Comparison of ENCODE assay signal across 16 cellular contexts in the genomic region with DNA sequence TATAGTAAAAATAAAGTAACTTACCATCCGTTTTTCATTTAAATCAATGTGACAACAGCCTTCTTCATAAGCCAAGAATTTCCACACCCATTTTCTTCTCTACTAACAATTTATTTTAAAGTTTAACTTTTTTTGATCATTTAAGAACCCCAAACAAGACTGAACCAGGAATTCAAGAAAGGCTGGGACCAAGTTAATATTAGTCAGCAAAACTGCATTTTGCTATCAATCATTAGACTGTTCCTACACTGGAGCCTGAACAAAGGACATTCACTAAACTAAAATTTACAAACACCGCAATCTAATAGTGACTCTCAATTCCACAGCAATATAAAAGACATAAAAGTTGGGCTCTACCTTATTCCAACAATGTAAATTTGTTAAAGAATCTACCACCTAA.
DNase-seq lines count a peak whose midpoint lies in the region; ATAC-seq, FAIRE-seq and TF ChIP-seq lines count a peak whose summit lies in the region.
"Had no signal": no experiment of that assay in that cellular context is flagged by ENCODE, and none has a peak within 500 bp of the region (broad histone marks: within the 10 kb centered on the region; RNA-seq: fewer than 3 reads in every experiment).

No MANE protein-coding gene starts in this region.

- no peaks in the 10 kb centered on the region for H3K9me2 ChIP-seq in SK-N-SH

- H2AFZ ChIP-seq in K562 (ENCODE audit: low read depth, low read length): no peak overlapping the region
- H2AFZ ChIP-seq in SK-N-SH (ENCODE audit: low read depth): no peak overlapping the region
- H2AFZ ChIP-seq: GM23338 had no signal

- WGBS in K562 (ENCODE audit: insufficient coverage, low coverage, missing lambda C conversion rate): 61% methylated on average over 2 of the region's 2 CpGs
- 90% methylated on average over 2 of the region's 2 CpGs for WGBS in SK-N-SH (ENCODE audit: low lambda C conversion rate)

- no peaks in the 10 kb centered on the region for H3K27me3 Mint-ChIP-seq in memory B cell
- H3K27me3 Mint-ChIP-seq: CD4-positive, alpha-beta T cell had no signal

- in situ Hi-C loops in ACHN (cut with HindIII; ENCODE audit: low pct_ligation_motif_present, low pct_unique_long_range_greater_than_20kb, low sequenced_read_pairs): no loop called here
- in situ Hi-C loops in K562 (cut with MboI): no loop called here

- H3K9me3 ChIP-seq in K562 (replicated peaks; ENCODE audit: control insufficient read depth, insufficient read depth, low read depth, low read length) (no peaks in the 10 kb centered on the region), SK-N-SH (no peaks in the 10 kb centered on the region)

- no peak overlapping the region for H3K4me3 ChIP-seq in K562
- H3K4me3 ChIP-seq in SK-N-SH (ENCODE audit: low read depth in 2 of 2, low read length in 1 of 2): no peak overlapping the region
- H3K4me3 ChIP-seq: BLaER1 treated with 17β-estradiol and CSF1 and Interleukin-3, amounts not matched to agents 10 nM and 100 nM; GM23338 had no signal

- BruUV-seq in K562 (replicated peaks; lab: Mats Ljungman, UMichigan): no TSS peak

- peaks cover 1% of the 10 kb centered on the region for H3K9me3 Mint-ChIP-seq in memory B cell
- H3K9me3 Mint-ChIP-seq: CD4-positive, alpha-beta T cell; GM23338; H9 had no signal

- CTCF ChIA-PET in K562 (lab: Yijun Ruan, JAX; ENCODE audit: low intra/inter-chr PET ratio): no interaction called here
- CTCF ChIA-PET in SK-N-SH (lab: Yijun Ruan, JAX): interaction anchor here (1.0 kb wide), 1 partner anchor 14 kb away, joined by 3 read pairs; no protein-coding TSS in a partner anchor

- H3K36me3 ChIP-seq in K562 (ENCODE audit: control insufficient read depth, insufficient read depth, low read length) (peaks cover 11% of the 10 kb centered on the region; the same call in 2 of the 3 replicates), SK-N-SH (replicated peaks in 1 of 2; ENCODE audit: control insufficient read depth in 1 of 2, insufficient read depth in 2 of 2, low read length in 1 of 2) (peaks cover 0 to 18% of the 10 kb centered on the region in 2 experiments)

- FAIRE-seq in K562 (lab: Jason Lieb, UNC): no peak
- FAIRE-seq in islet of Langerhans (lab: Jason Lieb, UNC): peak; percentile 24
- FAIRE-seq in H54 (lab: Jason Lieb, UNC): no peak
- FAIRE-seq: GM18507 had no signal

- no peaks in the 10 kb centered on the region for H4K20me1 ChIP-seq in K562 (replicated peaks; ENCODE audit: control insufficient read depth, insufficient read depth, low read length)
- no peaks in the 10 kb centered on the region for H4K20me1 ChIP-seq in SK-N-SH (ENCODE audit: insufficient read depth)

- TF ChIP-seq EP300 in K562 (IDR thresholded peaks at IDR 0.05; ENCODE audit: low read length) (no peak), SK-N-SH (IDR thresholded peaks at IDR 0.05; ENCODE audit: borderline replicate concordance in 1 of 2, low read depth in 1 of 2, low read length in 1 of 2) (no peak)

- H3F3A ChIP-seq in SK-N-SH (replicated peaks; ENCODE audit: insufficient read depth): peaks cover 4% of the 10 kb centered on the region

- TF ChIP-seq POLR2A in K562 (conservative IDR thresholded peaks at IDR 0.05): no peak
- TF ChIP-seq POLR2A in H54 (IDR thresholded peaks at IDR 0.05; ENCODE audit: low read depth, low read length): no peak

- no peak overlapping the region for H3K4me2 ChIP-seq in K562 (ENCODE audit: insufficient read depth, low read length)
- H3K4me2 ChIP-seq in SK-N-SH: no peak overlapping the region
- H3K4me2 ChIP-seq: BLaER1 treated with 17β-estradiol and CSF1 and Interleukin-3, amounts not matched to agents 10 nM and 100 nM; GM23338 had no signal

- H3K79me2 ChIP-seq in K562 (ENCODE audit: control insufficient read depth, insufficient read depth, low read length) (no peaks in the 10 kb centered on the region), SK-N-SH (ENCODE audit: insufficient read depth) (peaks cover 8% of the 10 kb centered on the region; the same call in 1 of the 2 replicates)

- POLR2A ChIA-PET in K562 (lab: Yijun Ruan, JAX) (no interaction called here), SK-N-SH (lab: Yijun Ruan, JAX) (no interaction called here)

- no peaks in the 10 kb centered on the region for H3K4me1 ChIP-seq in K562 (replicated peaks in 1 of 2; ENCODE audit: control insufficient read depth in 2 of 2, insufficient read depth in 2 of 2, low read length in 2 of 2)
- H3K4me1 ChIP-seq in SK-N-SH (ENCODE audit: control insufficient read depth in 1 of 2, insufficient read depth in 2 of 2, low read depth in 1 of 2, low read length in 1 of 2): no peaks in the 10 kb centered on the region

- TF ChIP-seq CTCF in K562 (IDR thresholded peaks at IDR 0.05 in 2 of 3, conservative IDR thresholded peaks at IDR 0.05 in 1 of 3; ENCODE audit: insufficient read depth in 2 of 3, low read depth in 1 of 3, low read length in 3 of 3): no peak
- no peak for TF ChIP-seq CTCF in SK-N-SH (IDR thresholded peaks at IDR 0.05)

- H3K27me3 ChIP-seq in K562 (ENCODE audit: control insufficient read depth in 2 of 2, insufficient read depth in 2 of 2, low read length in 2 of 2) (no peaks in the 10 kb centered on the region), SK-N-SH (ENCODE audit: insufficient read depth) (no peaks in the 10 kb centered on the region)
- H3K27me3 ChIP-seq: BLaER1 treated with 17β-estradiol and CSF1 and Interleukin-3, amounts not matched to agents 10 nM and 100 nM had no signal

- H3K9ac ChIP-seq in K562 (ENCODE audit: insufficient read depth in 1 of 2, low read depth in 2 of 2, low read length in 2 of 2): no peak overlapping the region
- H3K9ac ChIP-seq in SK-N-SH: no peak overlapping the region
- H3K9ac ChIP-seq: BLaER1 treated with 17β-estradiol and CSF1 and Interleukin-3, amounts not matched to agents 10 nM and 100 nM had no signal

- DNase-seq in ACHN (peak; percentile 50), K562 (ENCODE audit: extremely low read depth in 1 of 4, low spot score in 3 of 4) (no peak), memory B cell (ENCODE audit: low spot score in 2 of 2) (no peak), inferior parietal cortex (ENCODE audit: extremely low spot score) (no peak), H54 (ENCODE audit: insufficient read length, low spot score) (no peak), SK-N-SH (no peak)
- no peak for DNase-seq in NK-92 treated with Interleukin-12 subunit alpha and Interleukin-12 subunit beta, amount 100 ng/mL, for 24 hours (lab: John Stamatoyannopoulos, UW)
- DNase-seq: 8988T; Calu3; CD4-positive, alpha-beta T cell; DMS 273 treated with DMSO at 0.1 percent for 48 hours; H9 had no signal

- no peaks in the 10 kb centered on the region for H3K9me1 ChIP-seq in K562 (ENCODE audit: control insufficient read depth, insufficient read depth, low read length)

- peaks cover 8% of the 10 kb centered on the region for H3K4me1 Mint-ChIP-seq in memory B cell
- H3K4me1 Mint-ChIP-seq: GM23338, H9 had no signal

- peak overlapping the region; percentile 42 for H3K27ac Mint-ChIP-seq in memory B cell
- H3K27ac Mint-ChIP-seq: CD4-positive, alpha-beta T cell; GM23338; H9 had no signal

- no peak overlapping the region for H3K4me3 Mint-ChIP-seq in memory B cell
- H3K4me3 Mint-ChIP-seq: CD4-positive, alpha-beta T cell; GM23338; H9 had no signal

- no peak for TF ChIP-seq RAD21 in K562 (CRISPR knock-in tag; conservative IDR thresholded peaks at IDR 0.05 in 1 of 2, IDR thresholded peaks at IDR 0.05 in 1 of 2)
- no peak for TF ChIP-seq RAD21 in SK-N-SH (IDR thresholded peaks at IDR 0.05; ENCODE audit: low read length)

- ATAC-seq in K562 (no peak), memory B cell (ENCODE audit: low read depth) (no peak)
- ATAC-seq: GM23338 had no signal

- peaks cover 28% of the 10 kb centered on the region for H3K36me3 Mint-ChIP-seq in memory B cell

- H3K27ac ChIP-seq in K562 (ENCODE audit: extremely low read depth, low read depth, low read length): no peak overlapping the region
- no peak overlapping the region for H3K27ac ChIP-seq in SK-N-SH (ENCODE audit: low read depth in 2 of 2, low read length in 1 of 2)
- H3K27ac ChIP-seq: BLaER1 treated with 17β-estradiol and CSF1 and Interleukin-3, amounts not matched to agents 10 nM and 100 nM had no signal

- intact Hi-C loops in K562 (cut with micrococcal nuclease): no loop called here

TF ChIP-seq in SK-N-SH, 30 proteins besides CTCF, POLR2A, EP300 and RAD21:
- TF ChIP-seq RFX5 (IDR thresholded peaks at IDR 0.05; ENCODE audit: low read length): no peak
- TF ChIP-seq, protein P1, sequence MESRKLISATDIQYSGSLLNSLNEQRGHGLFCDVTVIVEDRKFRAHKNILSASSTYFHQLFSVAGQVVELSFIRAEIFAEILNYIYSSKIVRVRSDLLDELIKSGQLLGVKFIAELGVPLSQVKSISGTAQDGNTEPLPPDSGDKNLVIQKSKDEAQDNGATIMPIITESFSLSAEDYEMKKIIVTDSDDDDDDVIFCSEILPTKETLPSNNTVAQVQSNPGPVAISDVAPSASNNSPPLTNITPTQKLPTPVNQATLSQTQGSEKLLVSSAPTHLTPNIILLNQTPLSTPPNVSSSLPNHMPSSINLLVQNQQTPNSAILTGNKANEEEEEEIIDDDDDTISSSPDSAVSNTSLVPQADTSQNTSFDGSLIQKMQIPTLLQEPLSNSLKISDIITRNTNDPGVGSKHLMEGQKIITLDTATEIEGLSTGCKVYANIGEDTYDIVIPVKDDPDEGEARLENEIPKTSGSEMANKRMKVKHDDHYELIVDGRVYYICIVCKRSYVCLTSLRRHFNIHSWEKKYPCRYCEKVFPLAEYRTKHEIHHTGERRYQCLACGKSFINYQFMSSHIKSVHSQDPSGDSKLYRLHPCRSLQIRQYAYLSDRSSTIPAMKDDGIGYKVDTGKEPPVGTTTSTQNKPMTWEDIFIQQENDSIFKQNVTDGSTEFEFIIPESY (IDR thresholded peaks at IDR 0.05; ENCODE audit: borderline replicate concordance, low read depth): no peak
- no peak for TF ChIP-seq FOXJ3 (CRISPR knock-in tag; IDR thresholded peaks at IDR 0.05)
- no peak for TF ChIP-seq TAF1 (IDR thresholded peaks at IDR 0.05; ENCODE audit: borderline replicate concordance, low read depth, low read length)
- TF ChIP-seq USF2 (IDR thresholded peaks at IDR 0.05; ENCODE audit: borderline replicate concordance, low read depth, low read length): no peak
- no peak for TF ChIP-seq MXI1 (IDR thresholded peaks at IDR 0.05; ENCODE audit: low read depth, low read length)
- TF ChIP-seq SIN3A (IDR thresholded peaks at IDR 0.05; ENCODE audit: borderline replicate concordance, low read depth, low read length): no peak
